Comparison of ENCODE assay signal across 21 cellular contexts in genomic region chr9:90285946-90286345, GRCh38.
"Had no signal": no experiment of that assay in that cellular context is flagged by ENCODE, and none has a peak within 500 bp of the region (broad histone marks: within the 10 kb centered on the region; RNA-seq: fewer than 3 reads in every experiment).

No MANE protein-coding gene starts in this region.

- FAIRE-seq: keratinocyte, pancreas had no signal

- DNase-seq: cortex of kidney; dorsolateral prefrontal cortex; effector CD8-positive, alpha-beta T cell; gastrocnemius medialis; heart right ventricle; left ventricle myocardium inferior; lower lobe of right lung; mesenchymal stem cell; midbrain; occipital lobe; pancreas; right lobe of liver; stimulated activated CD4-positive, alpha-beta T cell treated with anti-CD3 and anti-CD28 coated beads, Interleukin-15, amount 100 ng/mL, for 24 hours; stimulated activated CD4-positive, alpha-beta T cell treated with anti-CD3 and anti-CD28 coated beads, Interleukin-1b, Interleukin-23, amount 100 ng/mL, for 48 hours; stimulated activated CD4-positive, alpha-beta T cell treated with anti-CD3 and anti-CD28 coated beads, Interleukin-4, amount 100 ng/mL, for 24 hours; tibial artery; upper lobe of left lung; uterus had no signal

- ATAC-seq: gastrocnemius medialis; heart right ventricle; lower lobe of right lung; natural killer cell treated with Interleukin-12 subunit alpha and Interleukin-12 subunit beta and Interleukin-15 and Interleukin-18, amount 100 ng/mL, for 72 hours; right lobe of liver; stimulated activated memory B cell treated with anti-CD40 and anti-IgM and Interleukin-4, amounts not matched to agents 10 μg/mL and 1 μg/mL and 100 μg/mL, for 72 hours had no signal
